Comparison of ENCODE assay signal across 16 cellular contexts in genomic region chr3:157078131-157078835, GRCh38.
A peak's percentile ranks its signal among the peaks of the same experiment; 100 is the strongest.
DNase-seq lines count a peak whose midpoint lies in the region; ATAC-seq and TF ChIP-seq lines count a peak whose summit lies in the region.
"Had no signal": no experiment of that assay in that cellular context is flagged by ENCODE, and none has a peak within 500 bp of the region (broad histone marks: within the 10 kb centered on the region; RNA-seq: fewer than 3 reads in every experiment).

No MANE protein-coding gene starts in this region.

- no peaks in the 10 kb centered on the region for H3K27me3 ChIP-seq in MG63
- H3K27me3 ChIP-seq in CD4-positive, alpha-beta T cell (ENCODE audit: control insufficient read depth, insufficient read depth, low read length) = no peaks in the 10 kb centered on the region
- H3K27me3 ChIP-seq: SJCRH30, thyroid gland had no signal

- no peaks in the 10 kb centered on the region for H3K36me3 ChIP-seq in MG63
- H3K36me3 ChIP-seq: SJCRH30, thyroid gland had no signal

- H3K4me1 Mint-ChIP-seq in activated CD4-positive, alpha-beta T cell treated with anti-CD3 and anti-CD28 coated beads, Interleukin-2, amount 10 ng/mL, durations not matched to agents 7 days and 5 days = peaks cover 61% of the 10 kb centered on the region
- peaks cover 31% of the 10 kb centered on the region for H3K4me1 Mint-ChIP-seq in activated CD4-positive, alpha-beta T cell treated with anti-CD3 and anti-CD28 coated beads for 36 hours
- H3K4me1 Mint-ChIP-seq in CD4-positive, alpha-beta T cell (ENCODE audit: low read depth) = peaks cover 17% of the 10 kb centered on the region

- ATAC-seq in activated CD4-positive, alpha-beta T cell treated with anti-CD3 and anti-CD28 coated beads for 36 hours = no peak
- ATAC-seq in CD4-positive, alpha-beta T cell (ENCODE audit: poor library complexity) = no peak
- ATAC-seq: esophagus mucosa had no signal

- peak overlapping the region; percentile 4 for H3K27ac Mint-ChIP-seq in activated CD4-positive, alpha-beta T cell treated with anti-CD3 and anti-CD28 coated beads, Interleukin-2, amount 10 ng/mL, durations not matched to agents 7 days and 5 days
- no peak overlapping the region for H3K27ac Mint-ChIP-seq in activated CD4-positive, alpha-beta T cell treated with anti-CD3 and anti-CD28 coated beads for 36 hours
- no peak overlapping the region for H3K27ac Mint-ChIP-seq in CD4-positive, alpha-beta T cell

- H3K9me3 ChIP-seq in MG63 = no peaks in the 10 kb centered on the region
- H3K9me3 ChIP-seq in CD4-positive, alpha-beta T cell (ENCODE audit: control insufficient read depth, low read length) = no peaks in the 10 kb centered on the region
- H3K9me3 ChIP-seq: SJCRH30, thyroid gland had no signal

- H3K27me3 Mint-ChIP-seq in activated CD4-positive, alpha-beta T cell treated with anti-CD3 and anti-CD28 coated beads, Interleukin-2, amount 10 ng/mL, durations not matched to agents 7 days and 5 days = no peaks in the 10 kb centered on the region
- H3K27me3 Mint-ChIP-seq in activated CD4-positive, alpha-beta T cell treated with anti-CD3 and anti-CD28 coated beads for 36 hours = no peaks in the 10 kb centered on the region
- no peaks in the 10 kb centered on the region for H3K27me3 Mint-ChIP-seq in CD4-positive, alpha-beta T cell

- H3K36me3 Mint-ChIP-seq in activated CD4-positive, alpha-beta T cell treated with anti-CD3 and anti-CD28 coated beads, Interleukin-2, amount 10 ng/mL, durations not matched to agents 7 days and 5 days (ENCODE audit: low read depth) = peaks cover 2% of the 10 kb centered on the region
- no peaks in the 10 kb centered on the region for H3K36me3 Mint-ChIP-seq in activated CD4-positive, alpha-beta T cell treated with anti-CD3 and anti-CD28 coated beads for 36 hours (ENCODE audit: low read depth)
- no peaks in the 10 kb centered on the region for H3K36me3 Mint-ChIP-seq in CD4-positive, alpha-beta T cell (ENCODE audit: low read depth)
- H3K36me3 Mint-ChIP-seq: naive B cell had no signal

- H3K4me3 ChIP-seq in MG63 = peak overlapping the region; percentile 18
- H3K4me3 ChIP-seq: thyroid gland had no signal

- POLR2A ChIA-PET in activated CD4-positive, alpha-beta T cell treated with anti-CD3 and anti-CD28 coated beads, Interleukin-2, amount 10 ng/mL, durations not matched to agents 7 days and 5 days (lab: Charles Lee) = no interaction called here
- POLR2A ChIA-PET in activated CD4-positive, alpha-beta T cell treated with anti-CD3 and anti-CD28 coated beads for 36 hours (lab: Charles Lee) = no interaction called here
- POLR2A ChIA-PET in CD4-positive, alpha-beta T cell (lab: Charles Lee) = no interaction called here

- intact Hi-C loops in activated CD4-positive, alpha-beta T cell treated with anti-CD3 and anti-CD28 coated beads for 36 hours (cut with DNase I, micrococcal nuclease) = no loop called here
- intact Hi-C loops in CD4-positive, alpha-beta T cell (cut with DNase I, micrococcal nuclease) = no loop called here

- peak overlapping the region; percentile 68 for H3K27ac ChIP-seq in substantia nigra (ENCODE audit: low read depth, low read length, poor library complexity, severe bottlenecking)
- H3K27ac ChIP-seq in CD4-positive, alpha-beta T cell (ENCODE audit: low read depth, low read length) = no peak overlapping the region
- H3K27ac ChIP-seq: SJCRH30, VCaP had no signal

- H3K9me3 Mint-ChIP-seq in activated CD4-positive, alpha-beta T cell treated with anti-CD3 and anti-CD28 coated beads, Interleukin-2, amount 10 ng/mL, durations not matched to agents 7 days and 5 days = no peaks in the 10 kb centered on the region
- H3K9me3 Mint-ChIP-seq in activated CD4-positive, alpha-beta T cell treated with anti-CD3 and anti-CD28 coated beads for 36 hours (ENCODE audit: low read depth) = no peaks in the 10 kb centered on the region
- no peaks in the 10 kb centered on the region for H3K9me3 Mint-ChIP-seq in CD4-positive, alpha-beta T cell
- H3K9me3 Mint-ChIP-seq: naive B cell had no signal

- DNase-seq in activated CD4-positive, alpha-beta T cell treated with anti-CD3 and anti-CD28 coated beads, Interleukin-2, amount 10 ng/mL, durations not matched to agents 7 days and 5 days = no peak
- DNase-seq in activated CD4-positive, alpha-beta T cell treated with anti-CD3 and anti-CD28 coated beads for 36 hours = no peak
- DNase-seq in MG63 (peak; percentile 15), ecto neural progenitor cell (ENCODE audit: low spot score) (peak; percentile 39), substantia nigra (lab: John Stamatoyannopoulos, UW) (peak in 1 of 49 donors; percentile 43), NCI-H82 treated with DMSO at 0.1 percent for 48 hours (lab: John Stamatoyannopoulos, UW; ENCODE audit: unreplicated experiment) (no peak)
- no peak for DNase-seq in stimulated activated CD4-positive, alpha-beta T cell treated with anti-CD3 and anti-CD28 coated beads, Interleukin-4, amount 100 ng/mL, for 24 hours
- no peak for DNase-seq in CD4-positive, alpha-beta T cell
- DNase-seq: DMS79 treated with DMSO at 0.1 percent for 48 hours, naive B cell, NCI-H187 treated with DMSO at 0.1 percent for 48 hours, NCI-H69, thyroid gland had no signal

- CTCF ChIA-PET in activated CD4-positive, alpha-beta T cell treated with anti-CD3 and anti-CD28 coated beads, Interleukin-2, amount 10 ng/mL, durations not matched to agents 7 days and 5 days (lab: Charles Lee) = interaction anchor here (1.2 to 1.3 kb wide), 2 partner anchors 9 to 60 kb away, joined by 3 to 7 read pairs; no protein-coding TSS in a partner anchor
- CTCF ChIA-PET in activated CD4-positive, alpha-beta T cell treated with anti-CD3 and anti-CD28 coated beads for 36 hours (lab: Charles Lee) = interaction anchor here (1.2 to 1.5 kb wide), 2 partner anchors 15 to 59 kb away, joined by 6 read pairs; no protein-coding TSS in a partner anchor
- CTCF ChIA-PET in CD4-positive, alpha-beta T cell (lab: Charles Lee) = no interaction called here

- TF ChIP-seq CTCF in CD4-positive, alpha-beta T cell (IDR thresholded peaks at IDR 0.05) = no peak

- H3K4me3 Mint-ChIP-seq in activated CD4-positive, alpha-beta T cell treated with anti-CD3 and anti-CD28 coated beads, Interleukin-2, amount 10 ng/mL, durations not matched to agents 7 days and 5 days = no peak overlapping the region
- no peak overlapping the region for H3K4me3 Mint-ChIP-seq in activated CD4-positive, alpha-beta T cell treated with anti-CD3 and anti-CD28 coated beads for 36 hours
- no peak overlapping the region for H3K4me3 Mint-ChIP-seq in CD4-positive, alpha-beta T cell

Comparison
In these comparisons a context has a peak if more than half of its experiments do, and no peak if none do; other contexts are left out.
1. DNase-seq: peak in MG63 (single experiment) and ecto neural progenitor cell (single experiment); none in activated CD4-positive, alpha-beta T cell treated with anti-CD3 and anti-CD28 coated beads, Interleukin-2, amount 10 ng/mL, durations not matched to agents 7 days and 5 days (single experiment), activated CD4-positive, alpha-beta T cell treated with anti-CD3 and anti-CD28 coated beads for 36 hours (single experiment), NCI-H82 treated with DMSO at 0.1 percent for 48 hours (single experiment), stimulated activated CD4-positive, alpha-beta T cell treated with anti-CD3 and anti-CD28 coated beads, Interleukin-4, amount 100 ng/mL, for 24 hours (single experiment) and CD4-positive, alpha-beta T cell (0 of 10).